ENCODE assay signal across 12 cellular contexts in genomic region chr4:945274-946102, GRCh38. TPM values are rescaled to one million over a fixed set of nuclear protein-coding genes. Genes with fewer than 3 reads are reported as not detected.
DNase-seq lines count a peak whose midpoint lies in the region; ATAC-seq and TF ChIP-seq lines count a peak whose summit lies in the region.
"Had no signal": no experiment of that assay in that cellular context is flagged by ENCODE, and none has a peak within 500 bp of the region (broad histone marks: within the 10 kb centered on the region; RNA-seq: fewer than 3 reads in every experiment).

No MANE protein-coding gene starts in this region.

- 63 to 68% methylated on average over 20 to 21 of the region's 28 CpGs for WGBS in gastroesophageal sphincter (ENCODE audit: low coverage in 1 of 2), 2 donors

- intact Hi-C loops in natural killer cell (cut with micrococcal nuclease) (no loop called here), upper lobe of right lung (cut with DNase I) (no loop called here)

- DNase-seq in natural killer cell treated with Interleukin-12 subunit alpha and Interleukin-12 subunit beta and Interleukin-15 and Interleukin-18, amount 100 ng/mL, for 72 hours (ENCODE audit: low spot score): peak; percentile 51
- DNase-seq in natural killer cell (no peak), islet precursor cell (peak; percentile 46), upper lobe of right lung (peak; percentile 42)
- DNase-seq: activated B cell treated with CpG ODN at 0.5 μM for 24 hours; NCI-H2171; stimulated activated CD4-positive, alpha-beta T cell treated with anti-CD3 and anti-CD28 coated beads, Interleukin-4, amount 100 ng/mL, for 4 hours; stimulated activated naive CD8-positive, alpha-beta T cell treated with anti-CD3 and anti-CD28 coated beads, Interleukin-15, Interleukin-2, amounts not matched to agents 100 U/mL and 50 U/mL, for 24 hours had no signal

- ATAC-seq in natural killer cell treated with Interleukin-12 subunit alpha and Interleukin-12 subunit beta and Interleukin-15 and Interleukin-18, amount 100 ng/mL, for 72 hours: no peak
- ATAC-seq in natural killer cell (no peak), upper lobe of right lung (peak; percentile 35), HG03439 (IDR thresholded peaks at IDR 0.05; ENCODE audit: unreplicated experiment) (no peak), gastroesophageal sphincter (no peak)
- ATAC-seq: HCT116; stimulated activated naive CD8-positive, alpha-beta T cell treated with anti-CD3 and anti-CD28 coated beads, Interleukin-15, Interleukin-2, amounts not matched to agents 100 U/mL and 50 U/mL, for 24 hours had no signal

- H3K4me1 ChIP-seq in upper lobe of right lung: no peaks in the 10 kb centered on the region
- peaks cover 0 to 12% (median 0%) of the 10 kb centered on the region in 3 donors for H3K4me1 ChIP-seq in gastroesophageal sphincter

- no peaks in the 10 kb centered on the region for H3K27me3 Mint-ChIP-seq in natural killer cell treated with Interleukin-12 subunit alpha and Interleukin-12 subunit beta and Interleukin-15 and Interleukin-18, amount 100 ng/mL, for 72 hours
- H3K27me3 Mint-ChIP-seq in natural killer cell (ENCODE audit: low read depth in 2 of 2): no peaks in the 10 kb centered on the region
- H3K27me3 Mint-ChIP-seq: activated B cell treated with CpG ODN at 0.5 μM for 24 hours had no signal

- no peak overlapping the region for H3K4me3 Mint-ChIP-seq in natural killer cell treated with Interleukin-12 subunit alpha and Interleukin-12 subunit beta and Interleukin-15 and Interleukin-18, amount 100 ng/mL, for 72 hours
- H3K4me3 Mint-ChIP-seq in natural killer cell: no peak overlapping the region
- H3K4me3 Mint-ChIP-seq: activated B cell treated with CpG ODN at 0.5 μM for 24 hours; dendritic cell treated with granulocyte-macrophage colony-stimulating factor and Interleukin-4, amounts not matched to agents 40 ng/mL and 50 ng/mL, for 4 days had no signal

- no peaks in the 10 kb centered on the region for H3K9me3 Mint-ChIP-seq in natural killer cell treated with Interleukin-12 subunit alpha and Interleukin-12 subunit beta and Interleukin-15 and Interleukin-18, amount 100 ng/mL, for 72 hours
- no peaks in the 10 kb centered on the region for H3K9me3 Mint-ChIP-seq in natural killer cell
- H3K9me3 Mint-ChIP-seq: activated B cell treated with CpG ODN at 0.5 μM for 24 hours; dendritic cell treated with granulocyte-macrophage colony-stimulating factor and Interleukin-4, amounts not matched to agents 40 ng/mL and 50 ng/mL, for 4 days had no signal

- H3K9me3 ChIP-seq in upper lobe of right lung (no peaks in the 10 kb centered on the region), gastroesophageal sphincter (no peaks in the 10 kb centered on the region)

- H3K36me3 ChIP-seq in upper lobe of right lung (no peaks in the 10 kb centered on the region), gastroesophageal sphincter (peaks cover 0 to 24% of the 10 kb centered on the region in 2 donors)

- no peak for TF ChIP-seq POLR2A in gastroesophageal sphincter (IDR thresholded peaks at IDR 0.05)

- TF ChIP-seq EP300 in gastroesophageal sphincter (IDR thresholded peaks at IDR 0.05): no peak

- H3K4me3 ChIP-seq in upper lobe of right lung: no peak overlapping the region
- H3K4me3 ChIP-seq in gastroesophageal sphincter: no peak overlapping the region

- no peaks in the 10 kb centered on the region for H3K36me3 Mint-ChIP-seq in natural killer cell treated with Interleukin-12 subunit alpha and Interleukin-12 subunit beta and Interleukin-15 and Interleukin-18, amount 100 ng/mL, for 72 hours
- H3K36me3 Mint-ChIP-seq in natural killer cell: no peaks in the 10 kb centered on the region

- H3K27me3 ChIP-seq in upper lobe of right lung (no peaks in the 10 kb centered on the region), gastroesophageal sphincter (no peaks in the 10 kb centered on the region)

- no peak for TF ChIP-seq CTCF in natural killer cell (IDR thresholded peaks at IDR 0.05)
- TF ChIP-seq CTCF in upper lobe of right lung (IDR thresholded peaks at IDR 0.05): no peak
- TF ChIP-seq CTCF in gastroesophageal sphincter (IDR thresholded peaks at IDR 0.05): no peak

- no peak overlapping the region for H3K27ac ChIP-seq in upper lobe of right lung
- no peak overlapping the region for H3K27ac ChIP-seq in gastroesophageal sphincter

- peaks cover 10 to 15% of the 10 kb centered on the region in 2 donors for H3K4me1 Mint-ChIP-seq in natural killer cell treated with Interleukin-12 subunit alpha and Interleukin-12 subunit beta and Interleukin-15 and Interleukin-18, amount 100 ng/mL, for 72 hours (ENCODE audit: low read depth in 2 of 2)
- peaks cover 19 to 30% of the 10 kb centered on the region in 2 donors for H3K4me1 Mint-ChIP-seq in natural killer cell

- no peak overlapping the region for H3K27ac Mint-ChIP-seq in natural killer cell treated with Interleukin-12 subunit alpha and Interleukin-12 subunit beta and Interleukin-15 and Interleukin-18, amount 100 ng/mL, for 72 hours
- H3K27ac Mint-ChIP-seq in natural killer cell: no peak overlapping the region
- H3K27ac Mint-ChIP-seq: activated B cell treated with CpG ODN at 0.5 μM for 24 hours; dendritic cell treated with granulocyte-macrophage colony-stimulating factor and Interleukin-4, amounts not matched to agents 40 ng/mL and 50 ng/mL, for 4 days had no signal

RNA-seq across cellular contexts. Expression of gene TMEM175, which starts 13.2 kb away (rescaled TPM):
- total RNA-seq in natural killer cell treated with Interleukin-12 subunit alpha and Interleukin-12 subunit beta and Interleukin-15 and Interleukin-18, amount 100 ng/mL, for 72 hours: 10 to 100 TPM; 26.5 to 29.2 TPM
- 10 to 100 TPM; 72.8 to 79.8 (median 73.2) TPM for total RNA-seq in natural killer cell
- total RNA-seq in upper lobe of right lung: 42.4 TPM
- total RNA-seq in gastroesophageal sphincter: 10 to 100 TPM; 21.7 to 40.3 (median 24.2) TPM

RNA-seq across cellular contexts. Expression of gene GAK, which starts 13.4 kb away (rescaled TPM):
- 100 to 1,000 TPM; 168 to 234 TPM for total RNA-seq in natural killer cell treated with Interleukin-12 subunit alpha and Interleukin-12 subunit beta and Interleukin-15 and Interleukin-18, amount 100 ng/mL, for 72 hours
- total RNA-seq in natural killer cell: 100 to 1,000 TPM; 349 to 358 (median 349) TPM
- 138 TPM for total RNA-seq in upper lobe of right lung
- 10 to 100 TPM; 70.1 to 95.3 (median 78.1) TPM for total RNA-seq in gastroesophageal sphincter

RNA-seq across cellular contexts. Expression of gene DGKQ, which starts 27.9 kb away (rescaled TPM):
- total RNA-seq in natural killer cell treated with Interleukin-12 subunit alpha and Interleukin-12 subunit beta and Interleukin-15 and Interleukin-18, amount 100 ng/mL, for 72 hours: 10 to 100 TPM; 15.4 to 19.6 TPM
- total RNA-seq in natural killer cell (10 to 100 TPM; 64.2 to 79.5 (median 65.2) TPM), upper lobe of right lung (19.1 TPM), gastroesophageal sphincter (10 to 100 TPM in 2 of 4 donors, 1 to 10 TPM in 2; 7.5 to 13.5 (median 9.3) TPM)

RNA-seq across cellular contexts. Expression of gene IDUA, which starts 41.4 kb away (rescaled TPM):
- total RNA-seq in natural killer cell treated with Interleukin-12 subunit alpha and Interleukin-12 subunit beta and Interleukin-15 and Interleukin-18, amount 100 ng/mL, for 72 hours: 10 to 100 TPM; 15.7 to 17.5 TPM
- total RNA-seq in natural killer cell (10 to 100 TPM; 38.7 to 43.6 (median 43.0) TPM), upper lobe of right lung (49.2 TPM), gastroesophageal sphincter (10 to 100 TPM in 2 of 4 donors, 1 to 10 TPM in 2; 4.6 to 15.1 (median 12.2) TPM)

RNA-seq across cellular contexts. Expression of gene SLC26A1, which starts 47.7 kb away (rescaled TPM):
- under 1 TPM in 1 of 2 donors, not detected in 1; 0.88 TPM for total RNA-seq in natural killer cell treated with Interleukin-12 subunit alpha and Interleukin-12 subunit beta and Interleukin-15 and Interleukin-18, amount 100 ng/mL, for 72 hours
- total RNA-seq in natural killer cell (under 1 TPM; 0.19 to 0.80 (median 0.61) TPM), upper lobe of right lung (0.20 TPM), gastroesophageal sphincter (not detected)
- total RNA-seq: activated B cell treated with CpG ODN at 0.5 μM for 24 hours had no signal
